In genomic region chr16:81403601-81404391, GRCh38 we compare ENCODE assay signal across 1 cellular context.
A peak's percentile ranks its signal among the peaks of the same experiment; 100 is the strongest.
TF ChIP-seq lines count a peak whose summit lies in the region.

No MANE protein-coding gene starts in this region.

TF ChIP-seq in K562, 482 proteins besides CTCF, POLR2A, EP300 and RAD21 (continued from another document and continues in another):
- TF ChIP-seq RBM17 (IDR thresholded peaks at IDR 0.05; ENCODE audit: borderline replicate concordance, low read depth, low read length) = no peak
- TF ChIP-seq ZBTB34 (CRISPR knock-in tag; IDR thresholded peaks at IDR 0.05) = no peak
- no peak for TF ChIP-seq SRSF7 (optimal IDR thresholded peaks at IDR 0.05; ENCODE audit: low read depth, low read length)
- peak; percentile 32; the same call in 1 of the 2 replicates for TF ChIP-seq CHD2 (IDR thresholded peaks at IDR 0.05; ENCODE audit: low read depth, low read length)
- no peak for TF ChIP-seq TGIF2 (CRISPR knock-in tag; IDR thresholded peaks at IDR 0.05)
- TF ChIP-seq PREB (CRISPR knock-in tag; IDR thresholded peaks at IDR 0.05) = no peak
- no peak for TF ChIP-seq GMEB1 (CRISPR knock-in tag; IDR thresholded peaks at IDR 0.05)
- no peak for TF ChIP-seq ZNF431 (CRISPR knock-in tag; IDR thresholded peaks at IDR 0.05)
- no peak for TF ChIP-seq MED1 (CRISPR knock-in tag; IDR thresholded peaks at IDR 0.05; ENCODE audit: borderline replicate concordance)
- no peak for TF ChIP-seq SIRT6 (IDR thresholded peaks at IDR 0.05; ENCODE audit: low read depth, low read length)
- TF ChIP-seq ATF7 (IDR thresholded peaks at IDR 0.05) = peak; percentile 55; the same call in 1 of the 2 replicates
- TF ChIP-seq WHSC1 (IDR thresholded peaks at IDR 0.05; ENCODE audit: low read length) = no peak
- TF ChIP-seq ZBTB49 (CRISPR knock-in tag; IDR thresholded peaks at IDR 0.05; ENCODE audit: borderline replicate concordance) = no peak
- TF ChIP-seq ZKSCAN1 (IDR thresholded peaks at IDR 0.05; ENCODE audit: low read depth, low read length) = 0 out of 2 replicates have a peak, but pooled peaks have one; percentile 63
- no peak for TF ChIP-seq PKNOX1 (IDR thresholded peaks at IDR 0.05)
- TF ChIP-seq ZNF79 (CRISPR knock-in tag; IDR thresholded peaks at IDR 0.05; ENCODE audit: low read depth) = no peak
- peak; percentile 90; the same call in 1 of the 2 replicates for TF ChIP-seq XRCC5 (IDR thresholded peaks at IDR 0.05; ENCODE audit: low read depth, low read length)
- no peak for TF ChIP-seq CBFA2T3 (IDR thresholded peaks at IDR 0.05)
- TF ChIP-seq ZBTB2 (IDR thresholded peaks at IDR 0.05) = no peak
- TF ChIP-seq SMARCB1 (IDR thresholded peaks at IDR 0.05; ENCODE audit: insufficient read length, low read depth) = no peak
- peak; percentile 61 to 82; a peak in 3 of 4 replicates for TF ChIP-seq MLLT1 (IDR thresholded peaks at IDR 0.05)
- peak; percentile 81 for TF ChIP-seq ZNF263 (CRISPR knock-in tag; IDR thresholded peaks at IDR 0.05; ENCODE audit: borderline replicate concordance)
- no peak for TF ChIP-seq SMARCA4 (IDR thresholded peaks at IDR 0.05)
- TF ChIP-seq TEAD4 (IDR thresholded peaks at IDR 0.05; ENCODE audit: low read length) = no peak
- TF ChIP-seq TEAD4 (CRISPR knock-in tag; IDR thresholded peaks at IDR 0.05; ENCODE audit: borderline replicate concordance) = no peak
- no peak for TF ChIP-seq HNRNPL (IDR thresholded peaks at IDR 0.05; ENCODE audit: low read depth, low read length)
- TF ChIP-seq ZFPM2 (CRISPR knock-in tag; IDR thresholded peaks at IDR 0.05) = no peak
- no peak for TF ChIP-seq NFE2 (IDR thresholded peaks at IDR 0.05; ENCODE audit: low read depth)
- no peak for TF ChIP-seq TSC22D4 (tag; IDR thresholded peaks at IDR 0.05)
- no peak for TF ChIP-seq FOXJ2 (tag; IDR thresholded peaks at IDR 0.05)
- no peak for TF ChIP-seq RFX5 (IDR thresholded peaks at IDR 0.05; ENCODE audit: low read depth, low read length)
- TF ChIP-seq BHLHE40 (IDR thresholded peaks at IDR 0.05; ENCODE audit: low read length) = peak; percentile 52
- TF ChIP-seq THRA (IDR thresholded peaks at IDR 0.05) = no peak
- no peak for TF ChIP-seq DMBX1 (CRISPR knock-in tag; IDR thresholded peaks at IDR 0.05; ENCODE audit: borderline replicate concordance)
- no peak for TF ChIP-seq PTBP1 (IDR thresholded peaks at IDR 0.05; ENCODE audit: low read depth, low read length)
- TF ChIP-seq RBFOX2 (IDR thresholded peaks at IDR 0.05; ENCODE audit: low read depth, low read length) = peak; percentile 48
- TF ChIP-seq ZBTB33 (CRISPR knock-in tag; IDR thresholded peaks at IDR 0.05) = peak; percentile 91
- no peak for TF ChIP-seq TBL1XR1 (IDR thresholded peaks at IDR 0.05; ENCODE audit: low read length in 2 of 2)
- no peak for TF ChIP-seq SMARCE1 (IDR thresholded peaks at IDR 0.05)
- TF ChIP-seq ZNF184 (CRISPR knock-in tag; IDR thresholded peaks at IDR 0.05) = no peak
- TF ChIP-seq ETV1 (tag; conservative IDR thresholded peaks at IDR 0.05; ENCODE audit: low read depth) = peak; percentile 53; the same call in 1 of the 2 replicates
- TF ChIP-seq TRIM24 (IDR thresholded peaks at IDR 0.05) = no peak
- TF ChIP-seq MEF2A (IDR thresholded peaks at IDR 0.05; ENCODE audit: control insufficient read depth, low read depth, low read length) = no peak
- peak; percentile 99 for TF ChIP-seq DEAF1 (CRISPR knock-in tag; IDR thresholded peaks at IDR 0.05)
- TF ChIP-seq HMG20B (CRISPR knock-in tag; IDR thresholded peaks at IDR 0.05) = no peak
- no peak for TF ChIP-seq ZNF589 (CRISPR knock-in tag; IDR thresholded peaks at IDR 0.05; ENCODE audit: low read depth)
- no peak for TF ChIP-seq GATAD2B (IDR thresholded peaks at IDR 0.05; ENCODE audit: borderline replicate concordance)
- TF ChIP-seq ZBTB5 (IDR thresholded peaks at IDR 0.05) = no peak
- TF ChIP-seq ZNF583 (CRISPR knock-in tag; IDR thresholded peaks at IDR 0.05) = no peak
- no peak for TF ChIP-seq CEBPG (CRISPR knock-in tag; IDR thresholded peaks at IDR 0.05)
- no peak for TF ChIP-seq CEBPG (tag; conservative IDR thresholded peaks at IDR 0.05 in 1 of 2, IDR thresholded peaks at IDR 0.05 in 1 of 2)
- peak; percentile 64; the same call in 1 of the 2 replicates for TF ChIP-seq TCF7 (IDR thresholded peaks at IDR 0.05; ENCODE audit: borderline replicate concordance)
- no peak for TF ChIP-seq RBBP5 (IDR thresholded peaks at IDR 0.05; ENCODE audit: borderline replicate concordance, insufficient read depth, low read length, poor library complexity, severe bottlenecking)
- TF ChIP-seq MCM2 (IDR thresholded peaks at IDR 0.05; ENCODE audit: low read depth) = no peak
